ENCODE assay signal across 8 cellular contexts in the genomic region with DNA sequence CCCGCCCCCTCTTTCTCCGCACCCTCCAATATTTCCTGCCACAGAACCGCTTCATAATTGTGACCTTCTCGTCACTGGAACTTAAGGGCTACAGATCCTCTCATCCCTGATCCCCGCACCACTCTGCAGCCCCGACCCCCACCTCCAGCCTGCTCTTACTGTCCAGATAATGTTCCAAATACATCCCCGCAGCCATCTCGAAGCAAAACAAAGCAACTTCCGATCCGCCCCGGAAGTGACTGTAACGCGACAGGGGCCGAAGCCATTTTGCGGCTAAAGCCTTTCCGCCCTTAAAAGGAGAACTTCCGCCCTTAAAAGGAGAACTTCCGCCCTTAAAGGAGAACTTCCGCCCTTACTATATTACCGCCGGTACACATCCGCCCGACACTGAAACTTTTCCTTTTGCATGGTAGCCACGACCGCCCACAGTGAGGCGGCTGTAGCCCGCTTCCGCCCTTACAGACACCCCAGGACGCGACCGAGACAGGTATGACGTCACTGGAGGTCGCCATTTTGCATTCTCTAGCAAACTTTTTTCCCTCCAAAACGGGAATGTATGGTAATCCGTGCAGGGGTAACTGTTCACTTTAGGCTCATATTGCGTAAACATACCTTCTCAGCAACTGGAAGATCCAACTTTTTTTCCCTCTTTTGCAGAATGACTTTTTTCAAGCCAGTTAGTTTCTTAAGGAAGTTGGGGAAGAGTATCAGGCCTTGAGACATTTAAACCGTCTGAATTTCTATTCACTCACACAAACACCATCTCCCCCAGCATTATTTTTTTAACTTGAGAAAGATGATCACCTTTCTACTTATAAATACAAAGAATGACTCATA. TPM values are rescaled to one million over a fixed set of nuclear protein-coding genes. Genes with fewer than 3 reads are reported as not detected.
DNase-seq lines count a peak whose midpoint lies in the region; ATAC-seq and TF ChIP-seq lines count a peak whose summit lies in the region.

A gene (minus strand): TSS at position 214 of the 837 bp plus-strand sequence. CDS start 18 bp downstream, at position 196.

- no peaks in the 10 kb centered on the region for H3K9me2 ChIP-seq in SU-DHL-6 (replicated peaks; ENCODE audit: insufficient read depth, low read length)

- H3K27me3 ChIP-seq in SU-DHL-6 (ENCODE audit: low read length) = no peaks in the 10 kb centered on the region
- H3K27me3 ChIP-seq in thymus (ENCODE audit: control insufficient read depth, insufficient read depth) = no peaks in the 10 kb centered on the region

- WGBS in thymus = 3% methylated on average over 37 of the region's 37 CpGs

- DNase-seq in NCI-H128 (lab: John Stamatoyannopoulos, UW; ENCODE audit: unreplicated experiment) (peak; percentile 99), head of caudate nucleus (peak; percentile 93 to 100 (median 98)), osteocyte (ENCODE audit: extremely low spot score, unreplicated experiment) (peak; percentile 98)
- DNase-seq in activated naive CD8-positive, alpha-beta T cell treated with anti-CD3 and anti-CD28 coated beads, Interleukin-2, amount 10 ng/mL, durations not matched to agents 7 days and 5 days = peak; percentile 88

- H2AFZ ChIP-seq in SU-DHL-6 (ENCODE audit: low read depth, low read length, severe bottlenecking) = peak within 1 kb of the TSS; percentile 82

- peaks cover 22% of the 10 kb centered on the region for H3F3A ChIP-seq in SU-DHL-6 (ENCODE audit: insufficient read depth)

- intact Hi-C loops in head of caudate nucleus (cut with DNase I) = loop anchor here (1.0 to 5.0 kb wide), 3 partner anchors 26 to 60 kb away; a partner anchor contains a TSS

- peak; percentile 27 for TF ChIP-seq POLR2A in GM10847 (IDR thresholded peaks at IDR 0.05; ENCODE audit: extremely low read depth, insufficient read length)

- H4K20me1 ChIP-seq in SU-DHL-6 (ENCODE audit: low read depth, low read length) = no peaks in the 10 kb centered on the region

- H3K79me2 ChIP-seq in SU-DHL-6 (ENCODE audit: insufficient read depth, low read length) = peaks cover 10% of the 10 kb centered on the region; the same call in 1 of the 2 replicates

- peak within 1 kb of the TSS; percentile 63 for H3K27ac ChIP-seq in SU-DHL-6 (ENCODE audit: low read depth, low read length)
- peak within 1 kb of the TSS; percentile 89 for H3K27ac ChIP-seq in thymus (ENCODE audit: low read depth)

- H3K9ac ChIP-seq in SU-DHL-6 (ENCODE audit: low read length) = peak within 1 kb of the TSS; percentile 60

- peaks cover 8% of the 10 kb centered on the region for H3K36me3 Mint-ChIP-seq in activated naive CD8-positive, alpha-beta T cell treated with anti-CD3 and anti-CD28 coated beads, Interleukin-2, amount 10 ng/mL, durations not matched to agents 7 days and 5 days
- H3K36me3 Mint-ChIP-seq in osteocyte (ENCODE audit: unreplicated experiment) = peaks cover 16% of the 10 kb centered on the region

- H3K4me3 ChIP-seq in SU-DHL-6 (ENCODE audit: insufficient read depth, low read length, poor library complexity, severe bottlenecking) = peak within 1 kb of the TSS; percentile 87
- H3K4me3 ChIP-seq in thymus (ENCODE audit: low read length) = peak within 1 kb of the TSS; percentile 77

- peaks cover 3% of the 10 kb centered on the region; the same call in 1 of the 2 replicates for H3K36me3 ChIP-seq in SU-DHL-6 (ENCODE audit: low read length)
- H3K36me3 ChIP-seq in thymus (ENCODE audit: control insufficient read depth, insufficient read depth) = peaks cover 14% of the 10 kb centered on the region

- peaks cover 13% of the 10 kb centered on the region for H3K4me1 Mint-ChIP-seq in activated naive CD8-positive, alpha-beta T cell treated with anti-CD3 and anti-CD28 coated beads, Interleukin-2, amount 10 ng/mL, durations not matched to agents 7 days and 5 days
- peaks cover 19% of the 10 kb centered on the region for H3K4me1 Mint-ChIP-seq in osteocyte (ENCODE audit: unreplicated experiment)

- POLR2A ChIA-PET in activated naive CD8-positive, alpha-beta T cell treated with anti-CD3 and anti-CD28 coated beads, Interleukin-2, amount 10 ng/mL, durations not matched to agents 7 days and 5 days (lab: Charles Lee) = interaction anchor here (0.5 to 2.4 kb wide), 6 partner anchors 11 to 445 kb away, joined by 3 to 22 read pairs (median 3); a partner anchor contains a TSS

- peak within 1 kb of the TSS; percentile 99 for H3K27ac Mint-ChIP-seq in activated naive CD8-positive, alpha-beta T cell treated with anti-CD3 and anti-CD28 coated beads, Interleukin-2, amount 10 ng/mL, durations not matched to agents 7 days and 5 days
- H3K27ac Mint-ChIP-seq in osteocyte (ENCODE audit: unreplicated experiment) = peak within 1 kb of the TSS; percentile 96

- peaks cover 10% of the 10 kb centered on the region for H3K4me1 ChIP-seq in thymus (ENCODE audit: control insufficient read depth, insufficient read depth, low read length)

- peak within 1 kb of the TSS; percentile 91 for H3K4me2 ChIP-seq in SU-DHL-6 (ENCODE audit: low read depth, low read length, poor library complexity, severe bottlenecking)

- TF ChIP-seq CTCF in SU-DHL-6 (IDR thresholded peaks at IDR 0.05; ENCODE audit: insufficient read depth, low read length, poor library complexity, severe bottlenecking) (no peak), osteocyte (IDR thresholded peaks at IDR 0.05) (no peak)

- H3K9me3 ChIP-seq in SU-DHL-6 (ENCODE audit: insufficient read depth, low read length) = no peaks in the 10 kb centered on the region
- H3K9me3 ChIP-seq in thymus (ENCODE audit: control insufficient read depth) = no peaks in the 10 kb centered on the region

- ATAC-seq in HG02678 (IDR thresholded peaks at IDR 0.05; ENCODE audit: unreplicated experiment) = peak; percentile 98
- ATAC-seq in activated naive CD8-positive, alpha-beta T cell treated with anti-CD3 and anti-CD28 coated beads, Interleukin-2, amount 10 ng/mL, durations not matched to agents 7 days and 5 days (ENCODE audit: low read depth) = peak; percentile 99

- H3K9me3 Mint-ChIP-seq in activated naive CD8-positive, alpha-beta T cell treated with anti-CD3 and anti-CD28 coated beads, Interleukin-2, amount 10 ng/mL, durations not matched to agents 7 days and 5 days = peaks cover 1% of the 10 kb centered on the region
- no peaks in the 10 kb centered on the region for H3K9me3 Mint-ChIP-seq in osteocyte (ENCODE audit: unreplicated experiment)

- H3K27me3 Mint-ChIP-seq in activated naive CD8-positive, alpha-beta T cell treated with anti-CD3 and anti-CD28 coated beads, Interleukin-2, amount 10 ng/mL, durations not matched to agents 7 days and 5 days = no peaks in the 10 kb centered on the region
- H3K27me3 Mint-ChIP-seq in osteocyte (ENCODE audit: unreplicated experiment) = no peaks in the 10 kb centered on the region

- peak within 1 kb of the TSS; percentile 100 for H3K4me3 Mint-ChIP-seq in activated naive CD8-positive, alpha-beta T cell treated with anti-CD3 and anti-CD28 coated beads, Interleukin-2, amount 10 ng/mL, durations not matched to agents 7 days and 5 days
- peak within 1 kb of the TSS; percentile 90 for H3K4me3 Mint-ChIP-seq in osteocyte (ENCODE audit: unreplicated experiment)

RNA-seq across cellular contexts. Expression of the gene that starts here (rescaled TPM):
- 10 to 100 TPM; 46.9 to 49.3 TPM for total RNA-seq in activated naive CD8-positive, alpha-beta T cell treated with anti-CD3 and anti-CD28 coated beads, Interleukin-2, amount 10 ng/mL, durations not matched to agents 7 days and 5 days
- 56.7 and 58.8 TPM in 2 replicates for total RNA-seq in osteocyte
- polyA plus RNA-seq in thymus = 70.0 TPM

Comparison
In these comparisons a context has a peak if more than half of its experiments do, and no peak if none do; other contexts are left out.
1. Peak in every context shown above with its lines: DNase-seq, ATAC-seq, H3K4me3 ChIP-seq and H3K27ac ChIP-seq.